In genomic region chr11:119160151-119160550, GRCh38 we compare ENCODE assay signal across 10 cellular contexts. TPM values are rescaled to one million over a fixed set of nuclear protein-coding genes. Genes with fewer than 3 reads are reported as not detected.
"Had no signal": no experiment of that assay in that cellular context is flagged by ENCODE, and none has a peak within 500 bp of the region (broad histone marks: within the 10 kb centered on the region; RNA-seq: fewer than 3 reads in every experiment).

No MANE protein-coding gene starts in this region.

- FAIRE-seq: H54 had no signal

- H3K9ac ChIP-seq: GM23248 had no signal

- ATAC-seq: GM23338, HCT116 had no signal

- H3K36me3 ChIP-seq: HAP-1 had no signal

- H3K27ac ChIP-seq: GM23248 had no signal

- H3K4me3 ChIP-seq: GM23248, GM23338, HAP-1 had no signal

- DNase-seq: GM23248, GOT3, H9, HCEC 1CT, HFFc6 had no signal

- H3K4me2 ChIP-seq: GM23338 had no signal

- H3K9me3 ChIP-seq: HAP-1 had no signal

- H3K4me1 ChIP-seq: HAP-1 had no signal

- H2AFZ ChIP-seq: GM23248, GM23338 had no signal

RNA-seq across cellular contexts. Expression of gene ABCG4, which starts 11.3 kb away (rescaled TPM):
- total RNA-seq: GM23248 had no signal

RNA-seq across cellular contexts. Expression of gene NHERF4, which starts 25.1 kb away (rescaled TPM):
- total RNA-seq: GM23248, GM23338, H4, HFFc6 had no signal
- polyA plus RNA-seq: GM23248 had no signal
